In genomic region chr12:34107016-34107415, GRCh38 we compare ENCODE assay signal across 29 cellular contexts.
"Had no signal": no experiment of that assay in that cellular context is flagged by ENCODE, and none has a peak within 500 bp of the region (broad histone marks: within the 10 kb centered on the region; RNA-seq: fewer than 3 reads in every experiment).

No MANE protein-coding gene starts in this region.

- H3K9me3 Mint-ChIP-seq: activated B cell treated with CpG ODN at 0.5 μM for 24 hours; activated CD8-positive, alpha-beta T cell treated with anti-CD3 and anti-CD28 coated beads for 36 hours; activated T-cell treated with anti-CD3 and anti-CD28 coated beads, Interleukin-2, amount 50 U/mL, for 4 hours; activated T-helper 17 cell treated with anti-CD3 and anti-CD28 coated beads, Interleukin-2, amount 50 U/mL, for 72 hours; T-cell; T-helper 1 cell treated with Interleukin-12 subunit alpha and Interleukin-12 subunit beta and Interleukin-4 antibody, amounts not matched to agents 30 μg/mL and 1 μg/mL, for 36 hours had no signal

- H3K36me3 Mint-ChIP-seq: activated naive CD8-positive, alpha-beta T cell; T-cell had no signal

- H3K4me3 ChIP-seq: body of pancreas, colonic mucosa had no signal

- H3K27ac Mint-ChIP-seq: activated B cell treated with CpG ODN at 0.5 μM for 24 hours; activated CD8-positive, alpha-beta T cell treated with anti-CD3 and anti-CD28 coated beads for 36 hours; activated naive CD8-positive, alpha-beta T cell; activated T-helper 17 cell treated with anti-CD3 and anti-CD28 coated beads, Interleukin-2, amount 50 U/mL, for 72 hours; T-cell; T-helper 1 cell treated with Interleukin-12 subunit alpha and Interleukin-12 subunit beta and Interleukin-4 antibody, amounts not matched to agents 30 μg/mL and 1 μg/mL, for 36 hours had no signal

- H3K27me3 ChIP-seq: body of pancreas, colonic mucosa had no signal

- H3K4me1 Mint-ChIP-seq: activated B cell treated with CpG ODN at 0.5 μM for 24 hours; activated T-helper 17 cell treated with anti-CD3 and anti-CD28 coated beads, Interleukin-2, amount 50 U/mL, for 72 hours; T-cell had no signal

- H3K36me3 ChIP-seq: colonic mucosa, gastroesophageal sphincter, WERI-Rb-1 had no signal

- H3K27ac ChIP-seq: body of pancreas, colonic mucosa, gastroesophageal sphincter, WERI-Rb-1 had no signal

- H3K4me3 Mint-ChIP-seq: activated B cell treated with CpG ODN at 0.5 μM for 24 hours; activated CD8-positive, alpha-beta T cell treated with anti-CD3 and anti-CD28 coated beads for 36 hours; activated naive CD8-positive, alpha-beta T cell; activated T-cell treated with anti-CD3 and anti-CD28 coated beads, Interleukin-2, amount 50 U/mL, for 4 hours; activated T-helper 17 cell treated with anti-CD3 and anti-CD28 coated beads, Interleukin-2, amount 50 U/mL, for 72 hours; T-cell; T-helper 1 cell treated with Interleukin-12 subunit alpha and Interleukin-12 subunit beta and Interleukin-4 antibody, amounts not matched to agents 30 μg/mL and 1 μg/mL, for 36 hours had no signal

- H3K4me1 ChIP-seq: body of pancreas, colonic mucosa, gastroesophageal sphincter had no signal

- FAIRE-seq: endometrium had no signal

- H3K9me3 ChIP-seq: body of pancreas, colonic mucosa, gastroesophageal sphincter had no signal

- DNase-seq: activated B cell treated with CpG ODN at 0.5 μM for 24 hours; activated CD4-positive, alpha-beta T cell treated with anti-CD3 and anti-CD28 coated beads for 48 hours; activated CD4-positive, alpha-beta T cell treated with anti-CD3 and anti-CD28 coated beads, Interleukin-2, amount 50 U/mL, for 1 hour; activated CD4-positive, alpha-beta T cell treated with anti-CD3 and anti-CD28 coated beads, Interleukin-2, amount 50 U/mL, for 48 hours; activated CD8-positive, alpha-beta memory T cell treated with anti-CD3 and anti-CD28 coated beads for 24 hours; activated CD8-positive, alpha-beta T cell treated with anti-CD3 and anti-CD28 coated beads for 36 hours; activated effector memory CD4-positive, alpha-beta T cell treated with Interleukin-2 at 50 U/mL for 16 hours; activated gamma-delta T cell treated with Interleukin-2 at 50 U/mL for 16 hours; activated naive CD4-positive, alpha-beta T cell treated with anti-CD3 and anti-CD28 coated beads, Interleukin-2, amount 50 U/mL, for 16 hours; activated naive CD4-positive, alpha-beta T cell treated with Interleukin-2 at 50 U/mL for 16 hours; activated T-cell treated with anti-CD3 and anti-CD28 coated beads, Interleukin-2, amount 50 U/mL, for 4 hours; amniotic stem cell; anterior cingulate cortex; body of pancreas; caudate nucleus; colonic mucosa; effector CD8-positive, alpha-beta T cell; foreskin fibroblast; head of caudate nucleus; T-cell; T1000; WERI-Rb-1 had no signal

- ATAC-seq: activated CD4-positive, CD25-positive, alpha-beta regulatory T cell treated with anti-CD3 and anti-CD28 coated beads, Interleukin-2, amount 50 U/mL, for 24 hours; activated CD8-positive, alpha-beta T cell treated with anti-CD3 and anti-CD28 coated beads for 36 hours; activated T-cell treated with anti-CD3 and anti-CD28 coated beads, Interleukin-2, amount 50 U/mL, for 4 hours; activated T-helper 17 cell treated with anti-CD3 and anti-CD28 coated beads, Interleukin-2, amount 50 U/mL, for 72 hours; esophagus mucosa; gastroesophageal sphincter; T-cell had no signal
